Comparison of ENCODE assay signal across 2 cellular contexts in genomic region chr21:45281411-45282282, GRCh38.
TF ChIP-seq lines count a peak whose summit lies in the region.

No MANE protein-coding gene starts in this region.

TF ChIP-seq in GM12891, 5 proteins besides CTCF, POLR2A, EP300 and RAD21 (continued from another document):
- TF ChIP-seq POLR2AphosphoS5 (IDR thresholded peaks at IDR 0.05; ENCODE audit: low read depth, low read length) (no peak), SPI1 (IDR thresholded peaks at IDR 0.05; ENCODE audit: low read depth, low read length) (no peak), PAX5 (IDR thresholded peaks at IDR 0.05; ENCODE audit: insufficient read depth, low read length, severe bottlenecking) (no peak), POU2F2 (IDR thresholded peaks at IDR 0.05; ENCODE audit: low read depth, low read length) (no peak)

TF ChIP-seq in SK-N-SH treated with all-trans-retinoic acid at 6 μM for 48 hours, 23 proteins besides CTCF, POLR2A, EP300 and RAD21 (continued from another document):
- no peak for TF ChIP-seq ZNF565 (CRISPR knock-in tag; conservative IDR thresholded peaks at IDR 0.05; ENCODE audit: low read depth)
- TF ChIP-seq CSRNP3 (CRISPR knock-in tag; IDR thresholded peaks at IDR 0.05) = no peak
- no peak for TF ChIP-seq BACH2 (CRISPR knock-in tag; IDR thresholded peaks at IDR 0.05; ENCODE audit: borderline replicate concordance)
- no peak for TF ChIP-seq POU6F1 (CRISPR knock-in tag; IDR thresholded peaks at IDR 0.05; ENCODE audit: borderline replicate concordance, low read depth)
- TF ChIP-seq RARB (CRISPR knock-in tag; IDR thresholded peaks at IDR 0.05) = no peak
- no peak for TF ChIP-seq SNAI2 (CRISPR knock-in tag; IDR thresholded peaks at IDR 0.05)
- no peak for TF ChIP-seq TSHZ2 (CRISPR knock-in tag; IDR thresholded peaks at IDR 0.05)
- no peak for TF ChIP-seq ARNTL (CRISPR knock-in tag; IDR thresholded peaks at IDR 0.05; ENCODE audit: borderline replicate concordance, low read depth)
- TF ChIP-seq TOX (CRISPR knock-in tag; IDR thresholded peaks at IDR 0.05; ENCODE audit: borderline replicate concordance) = no peak
- no peak for TF ChIP-seq OSR1 (CRISPR knock-in tag; IDR thresholded peaks at IDR 0.05)
- TF ChIP-seq GLIS3 (CRISPR knock-in tag; IDR thresholded peaks at IDR 0.05) = no peak
TF ChIP-seq in SK-N-SH treated with all-trans-retinoic acid at 6 μM for 48 hours: peak in this region for 0.
